ENCODE assay signal across 9 cellular contexts in genomic region chrX:119757646-119757978, GRCh38. TPM values are rescaled to one million over a fixed set of nuclear protein-coding genes. Genes with fewer than 3 reads are reported as not detected.
DNase-seq lines count a peak whose midpoint lies in the region; ATAC-seq and TF ChIP-seq lines count a peak whose summit lies in the region.
"Had no signal": no experiment of that assay in that cellular context is flagged by ENCODE, and none has a peak within 500 bp of the region (broad histone marks: within the 10 kb centered on the region; RNA-seq: fewer than 3 reads in every experiment).

No MANE protein-coding gene starts in this region.

- H3K27me3 ChIP-seq in iPS-15b (ENCODE audit: control insufficient read depth, insufficient read depth, low read length) = peaks cover 9% of the 10 kb centered on the region

- intact Hi-C loops in activated B cell treated with CpG ODN at 0.5 μM for 24 hours (cut with micrococcal nuclease) = no loop called here

- no peaks in the 10 kb centered on the region for H3K27me3 Mint-ChIP-seq in activated CD4-positive, alpha-beta T cell treated with anti-CD3 and anti-CD28 coated beads, Interleukin-2, amount 10 ng/mL, durations not matched to agents 7 days and 5 days
- no peaks in the 10 kb centered on the region for H3K27me3 Mint-ChIP-seq in activated B cell treated with CpG ODN at 0.5 μM for 24 hours
- H3K27me3 Mint-ChIP-seq in stimulated activated naive B cell treated with anti-CD40 and anti-IgM and Interleukin-4, amounts not matched to agents 10 μg/mL and 1 μg/mL and 100 μg/mL, for 72 hours = no peaks in the 10 kb centered on the region

- no peaks in the 10 kb centered on the region for H3K36me3 Mint-ChIP-seq in activated CD4-positive, alpha-beta T cell treated with anti-CD3 and anti-CD28 coated beads, Interleukin-2, amount 10 ng/mL, durations not matched to agents 7 days and 5 days (ENCODE audit: low read depth)
- H3K36me3 Mint-ChIP-seq in activated B cell treated with CpG ODN at 0.5 μM for 24 hours (ENCODE audit: low read depth) = no peaks in the 10 kb centered on the region
- H3K36me3 Mint-ChIP-seq in stimulated activated naive B cell treated with anti-CD40 and anti-IgM and Interleukin-4, amounts not matched to agents 10 μg/mL and 1 μg/mL and 100 μg/mL, for 72 hours = peaks cover 1 to 3% of the 10 kb centered on the region in 2 donors

- no peak overlapping the region for H3K9ac ChIP-seq in iPS-15b (ENCODE audit: low read depth, low read length)

- H3K9me3 Mint-ChIP-seq in activated CD4-positive, alpha-beta T cell treated with anti-CD3 and anti-CD28 coated beads, Interleukin-2, amount 10 ng/mL, durations not matched to agents 7 days and 5 days = no peaks in the 10 kb centered on the region
- H3K9me3 Mint-ChIP-seq in activated B cell treated with CpG ODN at 0.5 μM for 24 hours = no peaks in the 10 kb centered on the region
- H3K9me3 Mint-ChIP-seq in stimulated activated naive B cell treated with anti-CD40 and anti-IgM and Interleukin-4, amounts not matched to agents 10 μg/mL and 1 μg/mL and 100 μg/mL, for 72 hours = no peaks in the 10 kb centered on the region

- peak overlapping the region; percentile 74 for H3K4me3 Mint-ChIP-seq in activated CD4-positive, alpha-beta T cell treated with anti-CD3 and anti-CD28 coated beads, Interleukin-2, amount 10 ng/mL, durations not matched to agents 7 days and 5 days
- peak overlapping the region; percentile 82 for H3K4me3 Mint-ChIP-seq in activated B cell treated with CpG ODN at 0.5 μM for 24 hours
- H3K4me3 Mint-ChIP-seq in stimulated activated naive B cell treated with anti-CD40 and anti-IgM and Interleukin-4, amounts not matched to agents 10 μg/mL and 1 μg/mL and 100 μg/mL, for 72 hours = peak overlapping the region; percentile 77 to 90

- POLR2A ChIA-PET in activated CD4-positive, alpha-beta T cell treated with anti-CD3 and anti-CD28 coated beads, Interleukin-2, amount 10 ng/mL, durations not matched to agents 7 days and 5 days (lab: Charles Lee) = no interaction called here
- POLR2A ChIA-PET in activated B cell treated with CpG ODN at 0.5 μM for 24 hours (lab: Charles Lee) = interaction anchor here (0.6 to 5.7 kb wide), 12 partner anchors 13 to 186 kb away, joined by 3 to 27 read pairs (median 8); partner anchors contain the start of genes NKRF, RPL39, SEPTIN6 and UBE2A

- peak overlapping the region; percentile 53 for H3K4me3 ChIP-seq in iPS-15b (ENCODE audit: low read depth, low read length)

- no peak for DNase-seq in activated CD4-positive, alpha-beta T cell treated with anti-CD3 and anti-CD28 coated beads, Interleukin-2, amount 10 ng/mL, durations not matched to agents 7 days and 5 days
- no peak for DNase-seq in activated CD4-positive, alpha-beta T cell treated with anti-CD3 and anti-CD28 coated beads, Interleukin-2, amount 50 U/mL, for 48 hours
- DNase-seq in activated B cell treated with CpG ODN at 0.5 μM for 24 hours (no peak), SKM-1 (lab: John Stamatoyannopoulos, UW; ENCODE audit: unreplicated experiment) (no peak), D341Med (ENCODE audit: low spot score) (no peak)
- DNase-seq in stimulated activated naive B cell treated with anti-CD40 and anti-IgM and Interleukin-4, amounts not matched to agents 10 μg/mL and 1 μg/mL and 100 μg/mL, for 72 hours = no peak

- H3K36me3 ChIP-seq in iPS-15b (ENCODE audit: control insufficient read depth, insufficient read depth, low read length) = no peaks in the 10 kb centered on the region

- H3K4me1 ChIP-seq in iPS-15b (ENCODE audit: control insufficient read depth, insufficient read depth, low read length) = peaks cover 6% of the 10 kb centered on the region

- H3K27ac Mint-ChIP-seq in activated CD4-positive, alpha-beta T cell treated with anti-CD3 and anti-CD28 coated beads, Interleukin-2, amount 10 ng/mL, durations not matched to agents 7 days and 5 days = peak overlapping the region; percentile 97
- H3K27ac Mint-ChIP-seq in activated B cell treated with CpG ODN at 0.5 μM for 24 hours = peak overlapping the region; percentile 98
- peak overlapping the region; percentile 31 for H3K27ac Mint-ChIP-seq in stimulated activated naive B cell treated with anti-CD40 and anti-IgM and Interleukin-4, amounts not matched to agents 10 μg/mL and 1 μg/mL and 100 μg/mL, for 72 hours

- no peaks in the 10 kb centered on the region for H3K9me3 ChIP-seq in iPS-15b (ENCODE audit: control insufficient read depth, insufficient read depth, low read length)

- H3K4me1 Mint-ChIP-seq in activated CD4-positive, alpha-beta T cell treated with anti-CD3 and anti-CD28 coated beads, Interleukin-2, amount 10 ng/mL, durations not matched to agents 7 days and 5 days = peaks cover 59% of the 10 kb centered on the region
- H3K4me1 Mint-ChIP-seq in activated B cell treated with CpG ODN at 0.5 μM for 24 hours = peaks cover 65% of the 10 kb centered on the region
- peaks cover 39 to 62% of the 10 kb centered on the region in 2 donors for H3K4me1 Mint-ChIP-seq in stimulated activated naive B cell treated with anti-CD40 and anti-IgM and Interleukin-4, amounts not matched to agents 10 μg/mL and 1 μg/mL and 100 μg/mL, for 72 hours

- ATAC-seq in activated B cell treated with CpG ODN at 0.5 μM for 24 hours (ENCODE audit: low read depth) (no peak), HG03097 (IDR thresholded peaks at IDR 0.05; ENCODE audit: low FRiP score, unreplicated experiment) (no peak)
- ATAC-seq in stimulated activated naive B cell treated with anti-CD40 and anti-IgM and Interleukin-4, amounts not matched to agents 10 μg/mL and 1 μg/mL and 100 μg/mL, for 72 hours (replicated peaks) = no peak

- no peak for TF ChIP-seq CTCF in activated B cell treated with CpG ODN at 0.5 μM for 24 hours (IDR thresholded peaks at IDR 0.05)

- CTCF ChIA-PET in activated CD4-positive, alpha-beta T cell treated with anti-CD3 and anti-CD28 coated beads, Interleukin-2, amount 10 ng/mL, durations not matched to agents 7 days and 5 days (lab: Charles Lee) = interaction anchor here (0.6 to 2.9 kb wide), 11 partner anchors 12 to 75 kb away, joined by 3 to 10 read pairs (median 3); partner anchors contain the start of genes RPL39 and SEPTIN6
- CTCF ChIA-PET in activated B cell treated with CpG ODN at 0.5 μM for 24 hours (lab: Charles Lee) = interaction anchor here (1.5 to 2.0 kb wide), 3 partner anchors 13 to 34 kb away, joined by 4 to 6 read pairs (median 6); partner anchors contain the start of gene RPL39

RNA-seq across cellular contexts. Expression of gene SOWAHD, which starts 0.8 kb away (rescaled TPM):
- 1 to 10 TPM; 3.1 to 3.3 TPM for total RNA-seq in activated CD4-positive, alpha-beta T cell treated with anti-CD3 and anti-CD28 coated beads, Interleukin-2, amount 10 ng/mL, durations not matched to agents 7 days and 5 days
- total RNA-seq in activated B cell treated with CpG ODN at 0.5 μM for 24 hours = 9.7 and 9.9 TPM in 2 replicates
- total RNA-seq: dermis blood vessel endothelial cell had no signal

RNA-seq across cellular contexts. Expression of gene RPL39, which starts 33.8 kb away (rescaled TPM):
- total RNA-seq in activated CD4-positive, alpha-beta T cell treated with anti-CD3 and anti-CD28 coated beads, Interleukin-2, amount 10 ng/mL, durations not matched to agents 7 days and 5 days = 1,000 to 10,000 TPM; 1,629 to 1,903 TPM
- 3,684 and 4,270 TPM in 2 replicates for total RNA-seq in activated B cell treated with CpG ODN at 0.5 μM for 24 hours

Comparison
In these comparisons a context has a peak if more than half of its experiments do, and no peak if none do; other contexts are left out.
1. H3K27ac Mint-ChIP-seq: peak in every context shown above with its lines; median percentile 98 in activated B cell treated with CpG ODN at 0.5 μM for 24 hours; 97 in activated CD4-positive, alpha-beta T cell treated with anti-CD3 and anti-CD28 coated beads, Interleukin-2, amount 10 ng/mL, durations not matched to agents 7 days and 5 days; 31 in stimulated activated naive B cell treated with anti-CD40 and anti-IgM and Interleukin-4, amounts not matched to agents 10 μg/mL and 1 μg/mL and 100 μg/mL, for 72 hours.